Comparison of ENCODE assay signal across 12 cellular contexts in the genomic region with DNA sequence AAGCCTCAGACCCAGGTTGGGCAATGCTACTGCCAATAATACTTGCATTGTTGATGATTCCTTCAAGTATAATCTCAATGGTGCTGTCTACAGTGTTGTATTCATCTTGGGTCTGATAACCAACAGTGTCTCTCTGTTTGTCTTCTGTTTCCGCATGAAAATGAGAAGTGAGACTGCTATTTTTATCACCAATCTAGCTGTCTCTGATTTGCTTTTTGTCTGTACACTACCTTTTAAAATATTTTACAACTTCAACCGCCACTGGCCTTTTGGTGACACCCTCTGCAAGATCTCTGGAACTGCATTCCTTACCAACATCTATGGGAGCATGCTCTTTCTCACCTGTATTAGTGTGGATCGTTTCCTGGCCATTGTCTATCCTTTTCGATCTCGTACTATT. TPM values are rescaled to one million over a fixed set of nuclear protein-coding genes. Genes with fewer than 3 reads are reported as not detected.
DNase-seq lines count a peak whose midpoint lies in the region; ATAC-seq and TF ChIP-seq lines count a peak whose summit lies in the region.
"Had no signal": no experiment of that assay in that cellular context is flagged by ENCODE, and none has a peak within 500 bp of the region (broad histone marks: within the 10 kb centered on the region; RNA-seq: fewer than 3 reads in every experiment).

No MANE protein-coding gene starts in this region.

- DNase-seq in GM06990 (ENCODE audit: extremely low read depth, insufficient read length) = peak; percentile 44
- peak; percentile 85 for DNase-seq in MV-4-11 (lab: John Stamatoyannopoulos, UW)
- DNase-seq in hepatic stellate cell (ENCODE audit: low spot score) = no peak
- DNase-seq in NCI-H146 (lab: John Stamatoyannopoulos, UW) = no peak
- no peak for DNase-seq in smooth muscle cell (lab: John Stamatoyannopoulos, UW; ENCODE audit: unreplicated experiment)
- no peak for DNase-seq in foreskin fibroblast
- DNase-seq: ACHN; activated T-cell treated with anti-CD3 and anti-CD28 coated beads, Interleukin-2, amount 50 U/mL, for 1 hour; NCI-H1105 treated with DMSO at 0.1 percent for 48 hours; SW 1271 had no signal

- H3K4me1 ChIP-seq in smooth muscle cell (ENCODE audit: low read depth) = peaks cover 2% of the 10 kb centered on the region

- H3K9ac ChIP-seq in smooth muscle cell (ENCODE audit: low read depth) = no peak overlapping the region

- no peak overlapping the region for H3K27ac ChIP-seq in smooth muscle cell (ENCODE audit: low read depth)

- WGBS in smooth muscle cell (ENCODE audit: low lambda C conversion rate) = 79% methylated on average over 5 of the region's 5 CpGs

- no peaks in the 10 kb centered on the region for H3K79me2 ChIP-seq in smooth muscle cell (ENCODE audit: low read depth)

- no peak overlapping the region for H2AFZ ChIP-seq in smooth muscle cell (ENCODE audit: low read depth)

- H3K4me3 ChIP-seq in GM06990 (replicated peaks; ENCODE audit: low read depth, low read length) = no peak overlapping the region
- no peak overlapping the region for H3K4me3 ChIP-seq in smooth muscle cell
- no peak overlapping the region for H3K4me3 ChIP-seq in foreskin fibroblast (ENCODE audit: low read depth in 1 of 2, low read length in 2 of 2)

- no peaks in the 10 kb centered on the region for H4K20me1 ChIP-seq in smooth muscle cell (ENCODE audit: low read depth)

- TF ChIP-seq CTCF in GM06990 (IDR thresholded peaks at IDR 0.05; ENCODE audit: insufficient read depth, low read length, poor library complexity, severe bottlenecking) = peak; percentile 37
- no peak for TF ChIP-seq CTCF in smooth muscle cell (IDR thresholded peaks at IDR 0.05; ENCODE audit: borderline replicate concordance, insufficient read depth, poor library complexity, severe bottlenecking)
- TF ChIP-seq CTCF in foreskin fibroblast (IDR thresholded peaks at IDR 0.05; ENCODE audit: low read depth, low read length) = no peak

- no peak overlapping the region for H3K4me2 ChIP-seq in smooth muscle cell

- H3F3A ChIP-seq in smooth muscle cell (ENCODE audit: low read depth) = no peaks in the 10 kb centered on the region

- no peaks in the 10 kb centered on the region for H3K36me3 ChIP-seq in GM06990 (ENCODE audit: control insufficient read depth, insufficient read depth, low read length)
- no peaks in the 10 kb centered on the region for H3K36me3 ChIP-seq in smooth muscle cell (ENCODE audit: low read depth)

- H3K27me3 ChIP-seq in GM06990 (replicated peaks; ENCODE audit: control insufficient read depth, insufficient read depth, low read length) (no peaks in the 10 kb centered on the region), smooth muscle cell (ENCODE audit: low read depth) (no peaks in the 10 kb centered on the region)

- no peaks in the 10 kb centered on the region for H3K9me3 ChIP-seq in smooth muscle cell (replicated peaks; ENCODE audit: low read depth)

- ATAC-seq in GM19351 (IDR thresholded peaks at IDR 0.05; ENCODE audit: unreplicated experiment) (peak; percentile 97), HG02938 (IDR thresholded peaks at IDR 0.05; ENCODE audit: unreplicated experiment) (peak; percentile 92)

RNA-seq across cellular contexts. Expression of a gene that starts 7.4 kb away (rescaled TPM):
- 1.2 and 3.1 TPM in 2 replicates for total RNA-seq in smooth muscle cell
- 0.25 and 0.72 TPM in 2 replicates for polyA plus RNA-seq in smooth muscle cell

Comparison
In these comparisons a context has a peak if more than half of its experiments do, and no peak if none do; other contexts are left out.
1. DNase-seq: peak in GM06990 (single experiment) and MV-4-11 (single experiment); none in hepatic stellate cell (single experiment), NCI-H146 (single experiment), smooth muscle cell (single experiment) and foreskin fibroblast (0 of 2).